Comparison of ENCODE assay signal across 27 cellular contexts in genomic region chr14:102282751-102283465, GRCh38.
"Had no signal": no experiment of that assay in that cellular context is flagged by ENCODE, and none has a peak within 500 bp of the region (broad histone marks: within the 10 kb centered on the region; RNA-seq: fewer than 3 reads in every experiment).

No MANE protein-coding gene starts in this region.

- H2AFZ ChIP-seq: parathyroid adenoma had no signal

- ATAC-seq: activated CD4-positive, alpha-beta T cell treated with anti-CD3 and anti-CD28 coated beads for 36 hours; left lung; lower lobe of right lung; naive thymus-derived CD8-positive, alpha-beta T cell; psoas muscle; stimulated activated effector memory CD8-positive, alpha-beta T cell treated with anti-CD3 and anti-CD28 coated beads, Interleukin-12 subunit alpha, Interleukin-12 subunit beta, amount 100 ng/mL, for 72 hours had no signal

- DNase-seq: activated CD4-positive, alpha-beta T cell treated with anti-CD3 and anti-CD28 coated beads for 36 hours; activated CD4-positive, alpha-beta T cell treated with anti-CD3 and anti-CD28 coated beads, Interleukin-2, amount 50 U/mL, for 4 hours; activated CD4-positive, CD25-positive, alpha-beta regulatory T cell; activated effector memory CD4-positive, alpha-beta T cell treated with anti-CD3 and anti-CD28 coated beads, Interleukin-2, amount 50 U/mL, for 16 hours; activated naive CD4-positive, alpha-beta T cell treated with anti-CD3 and anti-CD28 coated beads for 36 hours; activated naive CD8-positive, alpha-beta T cell treated with anti-CD3 and anti-CD28 coated beads for 36 hours; activated T-cell treated with anti-CD3 and anti-CD28 coated beads, Interleukin-2, amount 50 U/mL, for 1 hour; adrenal gland; aorta; caudate nucleus; endodermal cell; left lung; lower lobe of right lung; mesenchymal stem cell; naive thymus-derived CD8-positive, alpha-beta T cell; nucleus accumbens; psoas muscle; sigmoid colon; small intestine; stimulated activated CD4-positive, alpha-beta T cell treated with anti-CD3 and anti-CD28 coated beads, Interleukin-4, amount 100 ng/mL, for 24 hours; trophoblast cell; uterus had no signal

- FAIRE-seq: frontal cortex, islet of Langerhans, small intestine had no signal

- H3K27ac ChIP-seq: adrenal gland, left lung, lower lobe of right lung, parathyroid adenoma, psoas muscle, sigmoid colon, thoracic aorta, uterus had no signal

- H3K27me3 ChIP-seq: adrenal gland, left lung, sigmoid colon, uterus had no signal

- H3K4me1 ChIP-seq: adrenal gland, lower lobe of right lung, parathyroid adenoma, uterus had no signal

- H3K4me3 ChIP-seq: adrenal gland, left lung, lower lobe of right lung, psoas muscle, sigmoid colon, thoracic aorta, uterus had no signal

- H3K9ac ChIP-seq: parathyroid adenoma had no signal

- H3K9me3 ChIP-seq: adrenal gland, left lung, lower lobe of right lung, psoas muscle, sigmoid colon, thoracic aorta, uterus had no signal

- H3K36me3 ChIP-seq: adrenal gland, left lung, thoracic aorta, uterus had no signal
